Comparison of ENCODE assay signal across 1 cellular context in genomic region chr14:64700290-64700689, GRCh38.
TF ChIP-seq lines count a peak whose summit lies in the region.

No MANE protein-coding gene starts in this region.

TF ChIP-seq in GM23338, 12 proteins besides CTCF, POLR2A, EP300 and RAD21 (continued from another document):
- TF ChIP-seq REST (IDR thresholded peaks at IDR 0.05; ENCODE audit: unreplicated experiment): no peak
- TF ChIP-seq ZNF462 (CRISPR knock-in tag; IDR thresholded peaks at IDR 0.05): no peak
TF ChIP-seq in GM23338: peak in this region for 0.
